ENCODE assay signal across 19 cellular contexts in the genomic region with DNA sequence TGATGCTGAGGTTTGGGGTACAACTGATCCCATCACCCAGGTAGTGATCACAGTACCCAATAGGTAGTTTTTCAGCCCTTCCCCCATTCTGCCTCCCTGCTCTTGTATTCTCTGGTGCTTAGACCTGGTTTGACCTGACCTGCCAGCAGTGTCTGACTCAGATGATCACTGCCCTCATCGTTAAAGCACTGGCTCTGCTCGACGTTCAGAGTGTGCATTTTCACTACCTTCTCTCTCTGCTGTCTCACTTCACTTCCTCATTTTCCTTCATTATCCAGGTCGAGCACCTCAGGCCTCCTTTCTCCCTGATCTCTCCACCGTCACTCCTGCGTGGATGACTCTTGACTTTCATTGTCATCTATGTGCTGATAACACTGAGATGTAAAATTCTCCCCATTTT.
A peak's percentile ranks its signal among the peaks of the same experiment; 100 is the strongest.
DNase-seq lines count a peak whose midpoint lies in the region; ATAC-seq, FAIRE-seq and TF ChIP-seq lines count a peak whose summit lies in the region.
"Had no signal": no experiment of that assay in that cellular context is flagged by ENCODE, and none has a peak within 500 bp of the region (broad histone marks: within the 10 kb centered on the region; RNA-seq: fewer than 3 reads in every experiment).

No MANE protein-coding gene starts in this region.

- H3K9me3 ChIP-seq in right cardiac atrium (ENCODE audit: control insufficient read depth, low read length) (no peaks in the 10 kb centered on the region), trophoblast cell (ENCODE audit: insufficient read depth, low read depth, low read length) (peaks cover 2% of the 10 kb centered on the region), lower lobe of right lung (no peaks in the 10 kb centered on the region)
- H3K9me3 ChIP-seq: BLaER1 had no signal

- FAIRE-seq in GM18507 (lab: Jason Lieb, UNC) (peak; percentile 35), H54 (lab: Jason Lieb, UNC) (no peak)
- FAIRE-seq: A204.1, D721Med had no signal

- no peak overlapping the region for H4K12ac ChIP-seq in trophoblast cell (ENCODE audit: low read depth, low read length)

- H2BK120ac ChIP-seq in trophoblast cell (ENCODE audit: insufficient read depth, low read length, poor library complexity) = no peak overlapping the region

- H4K8ac ChIP-seq in trophoblast cell (ENCODE audit: low read depth, low read length) = no peak overlapping the region

- no peak overlapping the region for H3K4me3 ChIP-seq in epithelial cell of esophagus (ENCODE audit: low read length)
- H3K4me3 ChIP-seq in right cardiac atrium (ENCODE audit: low read length) = no peak overlapping the region
- H3K4me3 ChIP-seq in trophoblast cell (ENCODE audit: low read depth, low read length) = no peak overlapping the region
- no peak overlapping the region for H3K4me3 ChIP-seq in lower lobe of right lung
- H3K4me3 ChIP-seq: BLaER1, GM23338 had no signal

- no peaks in the 10 kb centered on the region for H3K27me3 ChIP-seq in right cardiac atrium (ENCODE audit: control insufficient read depth, insufficient read depth)
- no peaks in the 10 kb centered on the region for H3K27me3 ChIP-seq in trophoblast cell (ENCODE audit: insufficient read depth, low read length)
- H3K27me3 ChIP-seq in lower lobe of right lung (ENCODE audit: low read depth) = no peaks in the 10 kb centered on the region
- H3K27me3 ChIP-seq: BLaER1 had no signal

- intact Hi-C loops in right cardiac atrium (cut with DNase I) (no loop called here), lower lobe of right lung (cut with DNase I) (no loop called here)

- H2AFZ ChIP-seq in trophoblast cell (ENCODE audit: insufficient read depth, low read length, poor library complexity) = no peak overlapping the region
- H2AFZ ChIP-seq: GM23338 had no signal

- H3K36me3 Mint-ChIP-seq in activated T-cell treated with anti-CD3 and anti-CD28 coated beads, Interleukin-2, amount 50 U/mL, for 4 hours (ENCODE audit: insufficient read depth) = no peaks in the 10 kb centered on the region
- H3K36me3 Mint-ChIP-seq: CD8-positive, alpha-beta T cell had no signal

- H3K27me3 Mint-ChIP-seq in activated T-cell treated with anti-CD3 and anti-CD28 coated beads, Interleukin-2, amount 50 U/mL, for 4 hours (ENCODE audit: low read depth) = no peaks in the 10 kb centered on the region

- no peak overlapping the region for H3K18ac ChIP-seq in trophoblast cell (ENCODE audit: low read length)

- ATAC-seq in right cardiac atrium = peak in 1 of 2 donors; percentile 60
- ATAC-seq in activated T-cell treated with anti-CD3 and anti-CD28 coated beads, Interleukin-2, amount 50 U/mL, for 4 hours = no peak
- no peak for ATAC-seq in HG02678 (IDR thresholded peaks at IDR 0.05; ENCODE audit: unreplicated experiment)
- ATAC-seq in lower lobe of right lung = no peak
- ATAC-seq: CD8-positive, alpha-beta T cell; GM23338 had no signal

- no peak overlapping the region for H3K4me2 ChIP-seq in trophoblast cell (ENCODE audit: low read length)
- H3K4me2 ChIP-seq: BLaER1, GM23338 had no signal

- TF ChIP-seq CTCF in epithelial cell of esophagus (IDR thresholded peaks at IDR 0.05; ENCODE audit: insufficient read depth, low read depth, low read length, missing control alignments) = no peak
- TF ChIP-seq CTCF in lower lobe of right lung (IDR thresholded peaks at IDR 0.05) = no peak

- DNase-seq in GM18507 (ENCODE audit: extremely low spot score, insufficient read length, low read depth) = no peak
- DNase-seq in epithelial cell of esophagus (ENCODE audit: low read depth) = peak; percentile 31
- no peak for DNase-seq in right cardiac atrium
- peak; percentile 16 to 28 for DNase-seq in trophoblast cell
- DNase-seq in activated T-cell treated with anti-CD3 and anti-CD28 coated beads, Interleukin-2, amount 50 U/mL, for 4 hours = no peak
- DNase-seq in H54 (ENCODE audit: insufficient read length, low spot score) = no peak
- DNase-seq in lower lobe of right lung = no peak
- DNase-seq: CD8-positive, alpha-beta T cell; DMS79; KG1; NCI-H1048; NCI-H1436 treated with DMSO at 0.1 percent for 48 hours; NCI-H2081 treated with DMSO at 0.1 percent for 48 hours; NCI-H510A treated with DMSO at 0.1 percent for 48 hours had no signal

- H3K4me1 ChIP-seq in right cardiac atrium (ENCODE audit: control insufficient read depth, insufficient read depth, low read length) (no peaks in the 10 kb centered on the region), trophoblast cell (ENCODE audit: control insufficient read depth in 1 of 2, insufficient read depth in 2 of 2, low read length in 2 of 2) (peaks cover 0 to 4% of the 10 kb centered on the region in 2 experiments), lower lobe of right lung (peaks cover 7% of the 10 kb centered on the region)

- no peak overlapping the region for H4K91ac ChIP-seq in trophoblast cell (ENCODE audit: low read depth, low read length)

- H2BK12ac ChIP-seq in trophoblast cell (ENCODE audit: low read length) = no peak overlapping the region

- TF ChIP-seq POLR2A in H54 (IDR thresholded peaks at IDR 0.05; ENCODE audit: low read depth, low read length) = no peak

- H3K79me1 ChIP-seq in trophoblast cell (ENCODE audit: low read length) = no peaks in the 10 kb centered on the region

- H2BK5ac ChIP-seq in trophoblast cell (ENCODE audit: low read depth, low read length, poor library complexity) = no peak overlapping the region

- no peak overlapping the region for H3K4me3 Mint-ChIP-seq in activated T-cell treated with anti-CD3 and anti-CD28 coated beads, Interleukin-2, amount 50 U/mL, for 4 hours
- H3K4me3 Mint-ChIP-seq: CD8-positive, alpha-beta T cell; GM23338 had no signal

- H3K9ac ChIP-seq in trophoblast cell (ENCODE audit: low read length) = no peak overlapping the region
- H3K9ac ChIP-seq: BLaER1 had no signal

- peaks cover 5% of the 10 kb centered on the region for H3K9me3 Mint-ChIP-seq in activated T-cell treated with anti-CD3 and anti-CD28 coated beads, Interleukin-2, amount 50 U/mL, for 4 hours
- H3K9me3 Mint-ChIP-seq: CD8-positive, alpha-beta T cell; GM23338 had no signal

- H3K4me1 Mint-ChIP-seq in activated T-cell treated with anti-CD3 and anti-CD28 coated beads, Interleukin-2, amount 50 U/mL, for 4 hours (ENCODE audit: low read depth) = no peaks in the 10 kb centered on the region
- H3K4me1 Mint-ChIP-seq: GM23338 had no signal

- H2AK5ac ChIP-seq in trophoblast cell (ENCODE audit: low read length) = no peak overlapping the region

- no peak overlapping the region for H3K23ac ChIP-seq in trophoblast cell (ENCODE audit: low read length)

- peak overlapping the region; percentile 43 for H3K27ac ChIP-seq in right cardiac atrium (ENCODE audit: low read length)
- H3K27ac ChIP-seq in trophoblast cell (ENCODE audit: low read depth, low read length) = no peak overlapping the region
- H3K27ac ChIP-seq in lower lobe of right lung = no peak overlapping the region
- H3K27ac ChIP-seq: BLaER1 had no signal

- H3K36me3 ChIP-seq in trophoblast cell (ENCODE audit: control insufficient read depth in 1 of 2, insufficient read depth in 2 of 2, low read length in 2 of 2) = no peaks in the 10 kb centered on the region
- H3K36me3 ChIP-seq in lower lobe of right lung = no peaks in the 10 kb centered on the region
- H3K36me3 ChIP-seq: BLaER1 had no signal

- H3K79me2 ChIP-seq in trophoblast cell (ENCODE audit: control insufficient read depth, insufficient read depth, low read length, poor library complexity) = no peaks in the 10 kb centered on the region

- no peak overlapping the region for H3K4ac ChIP-seq in trophoblast cell (ENCODE audit: low read depth, low read length)

- WGBS in right cardiac atrium = 55% methylated on average over 6 of the region's 6 CpGs
- no CpG with 5 or more reads among the region's 6 CpGs for WGBS in trophoblast cell (ENCODE audit: extremely low coverage, insufficient coverage, insufficient read length)

- no peak overlapping the region for H3K14ac ChIP-seq in trophoblast cell (ENCODE audit: low read length)

Comparison
In these comparisons a context has a peak if more than half of its experiments do, and no peak if none do; other contexts are left out.
1. DNase-seq: peak in epithelial cell of esophagus (single experiment) and trophoblast cell (2 of 2); none in GM18507 (single experiment), right cardiac atrium (0 of 3), activated T-cell treated with anti-CD3 and anti-CD28 coated beads, Interleukin-2, amount 50 U/mL, for 4 hours (single experiment), H54 (single experiment) and lower lobe of right lung (single experiment).